ENCODE assay signal across 7 cellular contexts in the genomic region with DNA sequence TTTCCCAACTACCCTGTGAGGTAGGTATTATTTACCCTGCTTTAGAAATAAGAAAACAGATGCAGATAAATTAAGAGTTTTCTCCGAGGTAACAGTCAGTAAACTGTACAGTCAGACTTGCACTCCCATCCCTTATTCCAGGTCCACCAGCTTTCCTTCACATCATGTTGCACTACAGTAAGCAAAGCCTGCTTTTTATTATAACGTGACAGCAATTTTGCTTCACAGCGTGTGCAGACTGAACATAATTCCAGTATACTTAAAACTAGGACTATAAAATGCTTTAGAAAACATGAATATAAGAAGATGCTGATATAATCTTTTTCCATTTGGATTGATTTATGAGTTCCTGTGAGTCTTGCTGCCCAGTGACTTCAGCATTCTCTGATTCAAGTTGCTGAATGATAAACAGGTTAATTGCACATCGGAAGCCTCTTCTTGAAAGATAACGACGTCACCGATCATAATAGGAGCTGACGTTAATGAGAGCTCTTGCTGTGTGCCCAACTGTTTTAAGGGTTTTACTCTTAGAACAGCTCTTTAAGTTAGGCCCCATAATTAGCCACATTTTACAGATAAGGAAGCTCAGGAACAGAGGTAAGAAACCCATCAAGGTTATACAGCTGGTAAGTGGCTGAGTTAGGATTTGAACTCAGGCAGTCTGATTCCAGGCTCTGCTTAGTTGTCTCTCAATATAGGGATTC. TPM values are rescaled to one million over a fixed set of nuclear protein-coding genes. Genes with fewer than 3 reads are reported as not detected.
A peak's percentile ranks its signal among the peaks of the same experiment; 100 is the strongest.
DNase-seq lines count a peak whose midpoint lies in the region; FAIRE-seq and TF ChIP-seq lines count a peak whose summit lies in the region.

No MANE protein-coding gene starts in this region.

- no peak for FAIRE-seq in bronchial epithelial cell (lab: Jason Lieb, UNC)

- H3K9me3 ChIP-seq in mucosa of rectum (ENCODE audit: control insufficient read depth in 2 of 2, low read length in 2 of 2): no peaks in the 10 kb centered on the region

- peak overlapping the region; percentile 95 to 97 for H3K27ac ChIP-seq in mucosa of rectum (ENCODE audit: low read depth in 2 of 2, low read length in 2 of 2)

- peak overlapping the region; percentile 78 for H3K4me3 ChIP-seq in NB4 (ENCODE audit: low read depth, low read length)
- peak overlapping the region; percentile 89 for H3K4me3 ChIP-seq in bronchial epithelial cell (ENCODE audit: low read depth, low read length)
- peak overlapping the region; percentile 82 to 83 for H3K4me3 ChIP-seq in mucosa of rectum (ENCODE audit: low read length in 2 of 2)

- H3K9ac ChIP-seq in mucosa of rectum (ENCODE audit: low read depth in 1 of 2, low read length in 2 of 2): peak overlapping the region; percentile 88 to 97

- no peak for TF ChIP-seq CTCF in NB4 (IDR thresholded peaks at IDR 0.05; ENCODE audit: low read depth, low read length)
- no peak for TF ChIP-seq CTCF in bronchial epithelial cell (IDR thresholded peaks at IDR 0.05; ENCODE audit: insufficient read depth, low read length, severe bottlenecking)

- peaks cover 8 to 15% of the 10 kb centered on the region in 2 donors for H3K4me1 ChIP-seq in mucosa of rectum (ENCODE audit: control insufficient read depth in 2 of 2, insufficient read depth in 2 of 2, low read length in 2 of 2)

- H3K27me3 ChIP-seq in bronchial epithelial cell (ENCODE audit: control insufficient read depth, insufficient read depth, low read length) (no peaks in the 10 kb centered on the region), mucosa of rectum (ENCODE audit: control insufficient read depth in 2 of 2, insufficient read depth in 2 of 2, low read length in 2 of 2) (no peaks in the 10 kb centered on the region)

- no peak for TF ChIP-seq POLR2A in NB4 (IDR thresholded peaks at IDR 0.05; ENCODE audit: extremely low read depth, insufficient read length)

- DNase-seq in GM03348 (ENCODE audit: low spot score): peak; percentile 33
- DNase-seq in NB4 (ENCODE audit: low read depth): peak; percentile 30
- peak; percentile 21 for DNase-seq in bronchial epithelial cell (ENCODE audit: low read depth)
- no peak for DNase-seq in stimulated activated CD4-positive, alpha-beta T cell treated with anti-CD3 and anti-CD28 coated beads, Interleukin-4, amount 100 ng/mL, for 1 hour
- DNase-seq in midbrain (lab: John Stamatoyannopoulos, UW): no peak
- no peak for DNase-seq in epidermal melanocyte (ENCODE audit: insufficient read length, low spot score)

- H3K36me3 ChIP-seq in bronchial epithelial cell (ENCODE audit: control insufficient read depth, insufficient read depth, low read length) (peaks cover 2% of the 10 kb centered on the region), mucosa of rectum (ENCODE audit: control insufficient read depth in 2 of 2, insufficient read depth in 2 of 2, low read length in 2 of 2) (peaks cover 0 to 2% of the 10 kb centered on the region in 2 donors)

RNA-seq across cellular contexts. Expression of gene LIG3, which starts 1.4 kb away (rescaled TPM):
- total RNA-seq in bronchial epithelial cell: 39.5 and 44.8 TPM in 2 replicates

RNA-seq across cellular contexts. Expression of gene ZNF830, which starts 20.4 kb away (rescaled TPM):
- total RNA-seq in bronchial epithelial cell: 15.3 and 16.9 TPM in 2 replicates

RNA-seq across cellular contexts. Expression of gene CCT6B, which starts 20.4 kb away (rescaled TPM):
- 0.51 and 0.79 TPM in 2 replicates for total RNA-seq in bronchial epithelial cell

Comparison
In these comparisons a context has a peak if more than half of its experiments do, and no peak if none do; other contexts are left out.
1. DNase-seq: peak in GM03348 (single experiment), NB4 (single experiment) and bronchial epithelial cell (single experiment); none in stimulated activated CD4-positive, alpha-beta T cell treated with anti-CD3 and anti-CD28 coated beads, Interleukin-4, amount 100 ng/mL, for 1 hour (single experiment), midbrain (single experiment) and epidermal melanocyte (single experiment).
2. Peak in every context shown above with its lines, with median percentiles within 50 percentile points of each other: H3K4me3 ChIP-seq.